10 cellular contexts compared by ENCODE assay signal in genomic region chr17:75667825-75668224, GRCh38. TPM values are rescaled to one million over a fixed set of nuclear protein-coding genes. Genes with fewer than 3 reads are reported as not detected.
DNase-seq lines count a peak whose midpoint lies in the region; ATAC-seq and TF ChIP-seq lines count a peak whose summit lies in the region.
"Had no signal": no experiment of that assay in that cellular context is flagged by ENCODE, and none has a peak within 500 bp of the region (broad histone marks: within the 10 kb centered on the region; RNA-seq: fewer than 3 reads in every experiment).

No MANE protein-coding gene starts in this region.

- POLR2A ChIA-PET in Caco-2 (lab: Charles Lee), result no interaction called here
- POLR2A ChIA-PET in RWPE1 (lab: Yijun Ruan, JAX; ENCODE audit: low non-redundant PET), result no interaction called here

- intact Hi-C loops in Caco-2 (cut with micrococcal nuclease; ENCODE audit: unreplicated experiment), result no loop called here
- intact Hi-C loops in gastrocnemius medialis (cut with DNase I; ENCODE audit: low total_unique reads), result loop anchor here (2.0 kb wide), 1 partner anchor 35 kb away; the partner anchor contains the start of gene SMIM5

- no peaks in the 10 kb centered on the region for H3K9me3 Mint-ChIP-seq in Caco-2 (ENCODE audit: unreplicated experiment)
- H3K9me3 Mint-ChIP-seq in activated naive CD4-positive, alpha-beta T cell treated with anti-CD3 and anti-CD28 coated beads, Interleukin-2, amount 10 ng/mL, durations not matched to agents 7 days and 5 days, result no peaks in the 10 kb centered on the region

- H3K4me1 ChIP-seq in Caco-2 (peaks cover 13% of the 10 kb centered on the region), foreskin keratinocyte (peaks cover 16% of the 10 kb centered on the region), gastrocnemius medialis (peaks cover 20 to 21% of the 10 kb centered on the region in 2 donors)

- no peak overlapping the region for H3K4me3 Mint-ChIP-seq in Caco-2 (ENCODE audit: unreplicated experiment)
- H3K4me3 Mint-ChIP-seq in activated naive CD4-positive, alpha-beta T cell treated with anti-CD3 and anti-CD28 coated beads, Interleukin-2, amount 10 ng/mL, durations not matched to agents 7 days and 5 days, result no peak overlapping the region
- H3K4me3 Mint-ChIP-seq: activated naive CD8-positive, alpha-beta T cell had no signal

- H3K27me3 ChIP-seq in Caco-2 (replicated peaks; ENCODE audit: control insufficient read depth, insufficient read depth, low read length), result no peaks in the 10 kb centered on the region
- no peaks in the 10 kb centered on the region for H3K27me3 ChIP-seq in foreskin keratinocyte
- no peaks in the 10 kb centered on the region for H3K27me3 ChIP-seq in gastrocnemius medialis

- CTCF ChIA-PET in Caco-2 (lab: Charles Lee), result interaction anchor here (2.7 kb wide), 1 partner anchor 80 kb away, joined by 17 read pairs; no protein-coding TSS in a partner anchor
- CTCF ChIA-PET in RWPE1 (lab: Yijun Ruan, JAX), result interaction anchor here (1.2 to 1.5 kb wide), 2 partner anchors 14 to 80 kb away, joined by 3 to 9 read pairs; no protein-coding TSS in a partner anchor
- CTCF ChIA-PET in activated naive CD4-positive, alpha-beta T cell treated with anti-CD3 and anti-CD28 coated beads, Interleukin-2, amount 10 ng/mL, durations not matched to agents 7 days and 5 days (lab: Charles Lee), result interaction anchor here (1.9 to 2.2 kb wide), 2 partner anchors 35 to 82 kb away, joined by 4 to 10 read pairs; partner anchors contain the start of gene SMIM5

- peak overlapping the region; percentile 10 for H3K27ac Mint-ChIP-seq in Caco-2 (ENCODE audit: unreplicated experiment)
- H3K27ac Mint-ChIP-seq in activated naive CD4-positive, alpha-beta T cell treated with anti-CD3 and anti-CD28 coated beads, Interleukin-2, amount 10 ng/mL, durations not matched to agents 7 days and 5 days, result no peak overlapping the region

- H3K27me3 Mint-ChIP-seq in Caco-2 (ENCODE audit: insufficient read depth, unreplicated experiment), result no peaks in the 10 kb centered on the region
- no peaks in the 10 kb centered on the region for H3K27me3 Mint-ChIP-seq in activated naive CD4-positive, alpha-beta T cell treated with anti-CD3 and anti-CD28 coated beads, Interleukin-2, amount 10 ng/mL, durations not matched to agents 7 days and 5 days
- H3K27me3 Mint-ChIP-seq: activated naive CD8-positive, alpha-beta T cell; naive B cell had no signal

- H3K27ac ChIP-seq in RWPE1 (peak overlapping the region; percentile 75; the same call in 1 of the 2 replicates), foreskin keratinocyte (peak overlapping the region; percentile 94), gastrocnemius medialis (peak overlapping the region; percentile 83 to 88 (median 84))

- H3K36me3 Mint-ChIP-seq in Caco-2 (ENCODE audit: insufficient read depth, unreplicated experiment), result peaks cover 54% of the 10 kb centered on the region
- H3K36me3 Mint-ChIP-seq in activated naive CD4-positive, alpha-beta T cell treated with anti-CD3 and anti-CD28 coated beads, Interleukin-2, amount 10 ng/mL, durations not matched to agents 7 days and 5 days, result peaks cover 29% of the 10 kb centered on the region

- no peak for DNase-seq in Caco-2
- DNase-seq in RWPE1 (ENCODE audit: low spot score), result no peak
- no peak for DNase-seq in foreskin keratinocyte
- no peak for DNase-seq in gastrocnemius medialis
- no peak for DNase-seq in activated CD4-positive, alpha-beta T cell treated with anti-CD3 and anti-CD28 coated beads for 4 hours
- no peak for DNase-seq in NCI-H128 (lab: John Stamatoyannopoulos, UW; ENCODE audit: unreplicated experiment)
- DNase-seq in activated naive CD4-positive, alpha-beta T cell treated with anti-CD3 and anti-CD28 coated beads, Interleukin-2, amount 10 ng/mL, durations not matched to agents 7 days and 5 days, result no peak

- BruUV-seq in Caco-2 (replicated peaks; lab: Mats Ljungman, UMichigan), result no TSS peak

- no peaks in the 10 kb centered on the region for H3K9me3 ChIP-seq in Caco-2
- H3K9me3 ChIP-seq in gastrocnemius medialis, result no peaks in the 10 kb centered on the region

- ATAC-seq in foreskin keratinocyte (no peak), gastrocnemius medialis (no peak), GM19467 (IDR thresholded peaks at IDR 0.05; ENCODE audit: unreplicated experiment) (no peak)

- TF ChIP-seq CTCF in Caco-2 (IDR thresholded peaks at IDR 0.05; ENCODE audit: insufficient read depth in 1 of 2, low read depth in 1 of 2, low read length in 1 of 2, severe bottlenecking in 1 of 2, unreplicated experiment in 1 of 2) (no peak), RWPE1 (conservative IDR thresholded peaks at IDR 0.05; ENCODE audit: low read depth) (no peak), foreskin keratinocyte (conservative IDR thresholded peaks at IDR 0.05) (no peak), gastrocnemius medialis (IDR thresholded peaks at IDR 0.05 in 4 of 5, conservative IDR thresholded peaks at IDR 0.05 in 1 of 5) (no peak)

- H3K36me3 ChIP-seq in Caco-2 (ENCODE audit: control insufficient read depth, insufficient read depth, low read length), result peaks cover 2% of the 10 kb centered on the region
- H3K36me3 ChIP-seq in gastrocnemius medialis, result peaks cover 0 to 36% of the 10 kb centered on the region in 2 donors

- no peaks in the 10 kb centered on the region for H3K4me1 Mint-ChIP-seq in Caco-2 (ENCODE audit: low read depth, unreplicated experiment)
- peaks cover 23% of the 10 kb centered on the region for H3K4me1 Mint-ChIP-seq in activated naive CD4-positive, alpha-beta T cell treated with anti-CD3 and anti-CD28 coated beads, Interleukin-2, amount 10 ng/mL, durations not matched to agents 7 days and 5 days

- H3K4me3 ChIP-seq in Caco-2 (ENCODE audit: low read depth, low read length) (peak overlapping the region; percentile 96), gastrocnemius medialis (peak overlapping the region; percentile 84 to 98 (median 89))

- TF ChIP-seq POLR2A in gastrocnemius medialis (IDR thresholded peaks at IDR 0.05), result no peak

- in situ Hi-C loops in gastrocnemius medialis (cut with MboI; ENCODE audit: low sequenced_read_pairs in 4 of 4), result no loop called here

RNA-seq across cellular contexts. Expression of gene SAP30BP, which starts 0.7 kb away (rescaled TPM):
- 119 and 126 TPM in 2 replicates for total RNA-seq in Caco-2 (2022)
- 95.0 and 96.3 TPM in 2 replicates for total RNA-seq in foreskin keratinocyte
- polyA plus RNA-seq in foreskin keratinocyte, result 113 and 118 TPM in 2 replicates
- 10 to 100 TPM; 42.0 to 64.0 (median 50.1) TPM for total RNA-seq in gastrocnemius medialis

RNA-seq across cellular contexts. Expression of gene RECQL5, which starts 0.9 kb away (rescaled TPM):
- total RNA-seq in Caco-2 (2022) (67.0 and 67.7 TPM in 2 replicates), foreskin keratinocyte (26.3 and 27.4 TPM in 2 replicates), gastrocnemius medialis (10 to 100 TPM in 1 of 4 donors, 1 to 10 TPM in 3; 5.3 to 17.5 (median 7.4) TPM)
- 19.5 and 20.5 TPM in 2 replicates for polyA plus RNA-seq in foreskin keratinocyte

RNA-seq across cellular contexts. Expression of gene SMIM5, which starts 34.6 kb away (rescaled TPM):
- total RNA-seq in Caco-2 (2022) (0.20 TPM in 1 of 2 replicates, not detected in the other), foreskin keratinocyte (not detected in 2 replicates), gastrocnemius medialis (under 1 TPM in 1 of 4 donors, not detected in 3; 0.22 TPM)
- 0.06 TPM in 1 of 2 replicates, not detected in the other for polyA plus RNA-seq in foreskin keratinocyte

RNA-seq across cellular contexts. Expression of gene ITGB4, which starts 53.4 kb away (rescaled TPM):
- total RNA-seq in Caco-2 (2022), result 50.8 and 55.4 TPM in 2 replicates
- total RNA-seq in foreskin keratinocyte, result 956 and 1,415 TPM in 2 replicates
- 1,123 and 1,776 TPM in 2 replicates for polyA plus RNA-seq in foreskin keratinocyte
- total RNA-seq in gastrocnemius medialis, result 10 to 100 TPM in 1 of 4 donors, 1 to 10 TPM in 3; 3.6 to 20.2 (median 6.3) TPM
